Comparison of ENCODE assay signal across 1 cellular context in genomic region chr15:70879386-70879785, GRCh38.
TF ChIP-seq lines count a peak whose summit lies in the region.

No MANE protein-coding gene starts in this region.

TF ChIP-seq in endothelial cell of umbilical vein, 7 proteins besides CTCF, POLR2A, EP300 and RAD21 (continued from another document):
- no peak for TF ChIP-seq MAX (IDR thresholded peaks at IDR 0.05; ENCODE audit: insufficient read depth, insufficient read length)
